In the genomic region with DNA sequence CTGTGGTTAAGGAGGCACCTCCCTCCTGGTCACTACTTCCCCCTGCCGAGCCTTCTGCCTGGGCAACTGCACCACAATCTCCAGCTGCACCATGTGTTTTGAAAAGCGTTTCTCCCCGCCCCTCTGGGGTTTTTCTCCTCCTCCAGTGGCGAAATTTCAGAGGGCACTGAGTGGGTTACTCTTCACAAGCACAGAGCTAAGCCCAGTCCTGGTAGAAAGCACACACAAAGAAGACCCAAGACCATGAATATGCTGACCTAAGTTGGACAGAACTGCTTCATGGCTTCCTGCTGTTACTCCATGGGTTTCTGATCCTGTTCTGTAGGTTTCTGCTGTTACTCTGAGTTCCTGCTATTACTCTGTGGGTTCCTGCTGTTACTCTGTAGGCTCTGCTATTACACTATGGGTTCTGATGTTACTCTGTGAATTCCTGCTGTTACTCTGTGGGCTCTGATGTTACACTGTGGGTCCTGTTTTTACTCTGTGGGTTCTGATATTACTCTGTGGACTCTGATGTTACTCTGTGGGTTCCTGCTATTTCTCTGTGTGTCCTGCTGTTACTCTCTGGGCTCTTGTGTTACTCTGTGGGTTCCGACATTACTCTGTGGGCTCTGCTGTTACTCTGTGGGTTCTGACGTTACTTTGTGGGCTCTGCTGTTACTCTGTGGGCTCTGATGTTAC, we compare ENCODE assay signal across 8 cellular contexts.
DNase-seq lines count a peak whose midpoint lies in the region; ATAC-seq and TF ChIP-seq lines count a peak whose summit lies in the region.

No MANE protein-coding gene starts in this region.

- H2AFZ ChIP-seq in SU-DHL-6 (ENCODE audit: low read depth, low read length, severe bottlenecking), result peak overlapping the region; percentile 18

- H3K36me3 Mint-ChIP-seq in CD4-positive, alpha-beta T cell (ENCODE audit: low read depth), result peaks cover 5% of the 10 kb centered on the region
- H3K36me3 Mint-ChIP-seq in mesothelial cell of epicardium, result no peaks in the 10 kb centered on the region

- no peaks in the 10 kb centered on the region for H4K20me1 ChIP-seq in SU-DHL-6 (ENCODE audit: low read depth, low read length)

- H3K4me3 Mint-ChIP-seq in CD4-positive, alpha-beta T cell, result peak overlapping the region; percentile 49
- H3K4me3 Mint-ChIP-seq in mesothelial cell of epicardium, result no peak overlapping the region

- H3K9me3 ChIP-seq in CD4-positive, alpha-beta T cell (ENCODE audit: control insufficient read depth, low read length), result no peaks in the 10 kb centered on the region
- no peaks in the 10 kb centered on the region for H3K9me3 ChIP-seq in SU-DHL-6 (ENCODE audit: insufficient read depth, low read length)
- H3K9me3 ChIP-seq in stomach, result no peaks in the 10 kb centered on the region

- peaks cover 0 to 40% (median 16%) of the 10 kb centered on the region in 4 donors for H3K4me1 ChIP-seq in stomach

- POLR2A ChIA-PET in CD4-positive, alpha-beta T cell (lab: Charles Lee), result no interaction called here

- no peak for ATAC-seq in CD4-positive, alpha-beta T cell (ENCODE audit: poor library complexity)
- no peak for ATAC-seq in GM21381 (IDR thresholded peaks at IDR 0.05; ENCODE audit: unreplicated experiment)

- intact Hi-C loops in CD4-positive, alpha-beta T cell (cut with DNase I, micrococcal nuclease), result loop anchor here (2.0 to 5.0 kb wide), 3 partner anchors 53 to 349 kb away; no protein-coding TSS in a partner anchor
- intact Hi-C loops in stomach (cut with DNase I; ENCODE audit: low total_unique reads), result no loop called here

- CTCF ChIA-PET in CD4-positive, alpha-beta T cell (lab: Charles Lee), result no interaction called here

- peaks cover 12% of the 10 kb centered on the region; the same call in 1 of the 2 replicates for H3F3A ChIP-seq in SU-DHL-6 (ENCODE audit: insufficient read depth)

- H3K4me1 Mint-ChIP-seq in CD4-positive, alpha-beta T cell (ENCODE audit: low read depth), result peaks cover 25% of the 10 kb centered on the region
- peaks cover 15% of the 10 kb centered on the region for H3K4me1 Mint-ChIP-seq in mesothelial cell of epicardium

- TF ChIP-seq CTCF in CD4-positive, alpha-beta T cell (IDR thresholded peaks at IDR 0.05), result no peak
- TF ChIP-seq CTCF in SU-DHL-6 (IDR thresholded peaks at IDR 0.05; ENCODE audit: insufficient read depth, low read length, poor library complexity, severe bottlenecking) (no peak), stomach (IDR thresholded peaks at IDR 0.05) (no peak), mesothelial cell of epicardium (IDR thresholded peaks at IDR 0.05; ENCODE audit: unreplicated experiment) (no peak)

- no peak overlapping the region for H3K27ac ChIP-seq in CD4-positive, alpha-beta T cell (ENCODE audit: low read depth, low read length)
- H3K27ac ChIP-seq in SU-DHL-6 (ENCODE audit: low read depth, low read length) (peak overlapping the region; percentile 53), stomach (peak overlapping the region; percentile 42 to 87 (median 69))

- H3K27me3 ChIP-seq in CD4-positive, alpha-beta T cell (ENCODE audit: control insufficient read depth, insufficient read depth, low read length), result no peaks in the 10 kb centered on the region
- H3K27me3 ChIP-seq in SU-DHL-6 (ENCODE audit: low read length), result no peaks in the 10 kb centered on the region
- H3K27me3 ChIP-seq in stomach, result peaks cover 0 to 5% (median 0%) of the 10 kb centered on the region in 3 donors

- no peaks in the 10 kb centered on the region for H3K9me3 Mint-ChIP-seq in CD4-positive, alpha-beta T cell
- no peaks in the 10 kb centered on the region for H3K9me3 Mint-ChIP-seq in mesothelial cell of epicardium

- no peak for TF ChIP-seq EP300 in stomach (IDR thresholded peaks at IDR 0.05)

- peak overlapping the region; percentile 5 for H3K4me3 ChIP-seq in SU-DHL-6 (ENCODE audit: insufficient read depth, low read length, poor library complexity, severe bottlenecking)
- H3K4me3 ChIP-seq in stomach, result peak overlapping the region in 1 of 4 donors; percentile 14

- H3K79me2 ChIP-seq in SU-DHL-6 (ENCODE audit: insufficient read depth, low read length), result no peaks in the 10 kb centered on the region

- H3K27ac Mint-ChIP-seq in CD4-positive, alpha-beta T cell, result peak overlapping the region; percentile 8
- H3K27ac Mint-ChIP-seq in mesothelial cell of epicardium, result no peak overlapping the region

- H3K9me2 ChIP-seq in SU-DHL-6 (replicated peaks; ENCODE audit: insufficient read depth, low read length), result no peaks in the 10 kb centered on the region

- WGBS in stomach, 5 donors, result 13 to 39% (median 20%) methylated on average over 6 of the region's 6 CpGs

- peaks cover 8% of the 10 kb centered on the region for H3K27me3 Mint-ChIP-seq in CD4-positive, alpha-beta T cell
- peaks cover 32% of the 10 kb centered on the region for H3K27me3 Mint-ChIP-seq in mesothelial cell of epicardium (ENCODE audit: low read depth)

- H3K9ac ChIP-seq in SU-DHL-6 (ENCODE audit: low read length), result peak overlapping the region; percentile 34; the same call in 1 of the 2 replicates

- no peak for DNase-seq in CD4-positive, alpha-beta T cell
- DNase-seq in HCEC 1CT (peak; percentile 17), glomerular visceral epithelial cell (ENCODE audit: extremely low spot score) (peak; percentile 30), stomach (peak; percentile 64), NCI-H748 (lab: John Stamatoyannopoulos, UW; ENCODE audit: unreplicated experiment) (no peak), mesothelial cell of epicardium (ENCODE audit: low spot score in 2 of 2, unreplicated experiment in 2 of 2) (no peak)

- H3K36me3 ChIP-seq in SU-DHL-6 (ENCODE audit: low read length) (no peaks in the 10 kb centered on the region), stomach (no peaks in the 10 kb centered on the region)

- peak overlapping the region; percentile 50 for H3K4me2 ChIP-seq in SU-DHL-6 (ENCODE audit: low read depth, low read length, poor library complexity, severe bottlenecking)

- peak in 1 of 4 donors; percentile 24 for TF ChIP-seq POLR2A in stomach (IDR thresholded peaks at IDR 0.05)

Comparison
In these comparisons a context has a peak if more than half of its experiments do, and no peak if none do; other contexts are left out.
1. DNase-seq: peak in HCEC 1CT (single experiment), glomerular visceral epithelial cell (single experiment) and stomach (single experiment); none in CD4-positive, alpha-beta T cell (0 of 10), NCI-H748 (single experiment) and mesothelial cell of epicardium (0 of 2).